Comparison of ENCODE assay signal across 15 cellular contexts in the genomic region with DNA sequence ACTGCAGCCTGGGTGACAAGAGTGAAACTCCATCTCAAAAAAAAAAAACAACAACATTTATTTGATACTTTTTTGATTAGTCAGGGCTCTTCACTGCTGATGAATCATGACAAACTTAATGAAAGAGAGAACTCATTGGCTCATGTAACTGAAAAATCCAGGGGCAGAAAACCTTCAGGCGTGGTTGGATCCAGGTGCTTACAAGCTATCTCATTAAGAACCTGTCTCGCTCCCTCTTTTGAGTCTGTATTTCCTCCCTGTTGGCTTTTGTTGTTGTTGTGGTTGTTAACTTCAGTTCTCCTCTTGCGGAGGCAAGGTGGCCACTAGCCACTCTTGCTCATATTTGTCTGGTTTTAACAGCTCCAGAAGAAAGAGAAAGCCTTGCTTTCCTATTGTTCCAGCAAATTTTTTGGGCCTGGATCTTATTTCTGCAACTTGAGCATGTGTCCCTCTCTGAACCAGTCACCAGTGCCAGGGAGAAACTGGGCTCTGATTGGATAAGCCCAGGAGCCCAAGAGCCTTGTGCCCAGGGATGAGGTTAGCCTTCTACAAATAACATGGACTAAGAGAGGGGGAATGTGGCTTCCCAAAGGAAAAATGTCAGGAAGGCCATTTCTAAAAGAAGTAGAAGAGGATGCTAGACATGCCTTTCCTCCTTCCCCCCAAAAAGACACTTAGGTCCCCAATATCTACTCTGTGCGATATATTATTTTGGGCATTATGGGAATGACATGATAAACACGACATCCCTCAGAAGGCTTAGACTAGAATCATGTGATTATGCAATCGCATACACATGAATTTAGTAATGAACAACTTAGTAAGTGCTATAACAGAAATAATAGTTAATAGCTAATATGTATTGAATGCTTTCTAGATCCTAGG.
DNase-seq lines count a peak whose midpoint lies in the region; ATAC-seq, FAIRE-seq and TF ChIP-seq lines count a peak whose summit lies in the region.
"Had no signal": no experiment of that assay in that cellular context is flagged by ENCODE, and none has a peak within 500 bp of the region (broad histone marks: within the 10 kb centered on the region; RNA-seq: fewer than 3 reads in every experiment).

No MANE protein-coding gene starts in this region.

- H3K79me1 ChIP-seq in trophoblast cell (ENCODE audit: low read length): peaks cover 19% of the 10 kb centered on the region

- no peak overlapping the region for H2AK5ac ChIP-seq in trophoblast cell (ENCODE audit: low read length)

- H4K12ac ChIP-seq in trophoblast cell (ENCODE audit: low read depth, low read length): no peak overlapping the region

- no TSS peak for BruUV-seq in Panc1 (replicated peaks; lab: Mats Ljungman, UMichigan)

- H4K8ac ChIP-seq in trophoblast cell (ENCODE audit: low read depth, low read length): no peak overlapping the region

- H3K27me3 ChIP-seq in Panc1 (ENCODE audit: control insufficient read depth, insufficient read depth, low read length): no peaks in the 10 kb centered on the region
- H3K27me3 ChIP-seq in gastroesophageal sphincter: no peaks in the 10 kb centered on the region
- H3K27me3 ChIP-seq in trophoblast cell (ENCODE audit: insufficient read depth, low read length): no peaks in the 10 kb centered on the region
- H3K27me3 ChIP-seq: breast epithelium, right lobe of liver had no signal

- no peak overlapping the region for H2BK5ac ChIP-seq in trophoblast cell (ENCODE audit: low read depth, low read length, poor library complexity)

- no peak overlapping the region for H3K14ac ChIP-seq in trophoblast cell (ENCODE audit: low read length)

- no peak for FAIRE-seq in A549 (lab: Jason Lieb, UNC)

- no peak for TF ChIP-seq RAD21 in A549 (conservative IDR thresholded peaks at IDR 0.05 in 1 of 2, IDR thresholded peaks at IDR 0.05 in 1 of 2)

- peaks cover 6% of the 10 kb centered on the region for H3K79me2 ChIP-seq in trophoblast cell (ENCODE audit: control insufficient read depth, insufficient read depth, low read length, poor library complexity)

- H3K9ac ChIP-seq in trophoblast cell (ENCODE audit: low read length): no peak overlapping the region

- TF ChIP-seq POLR2A in A549 (IDR thresholded peaks at IDR 0.05; ENCODE audit: low read length) (no peak), gastroesophageal sphincter (IDR thresholded peaks at IDR 0.05) (no peak)

- no peak for DNase-seq in A549 (ENCODE audit: low read depth in 1 of 2, low spot score in 1 of 2)
- DNase-seq in Panc1 (ENCODE audit: low read depth, low spot score): no peak
- peak; percentile 11 to 50 for DNase-seq in trophoblast cell
- no peak for DNase-seq in NCI-H2227 treated with DMSO at 0.1 percent for 48 hours (lab: John Stamatoyannopoulos, UW)
- no peak for DNase-seq in NCI-H69 (lab: John Stamatoyannopoulos, UW)
- DNase-seq in NCI-H2081 treated with DMSO at 0.1 percent for 48 hours (lab: John Stamatoyannopoulos, UW): no peak
- no peak for DNase-seq in effector CD4-positive, alpha-beta T cell
- DNase-seq: activated CD8-positive, alpha-beta T cell treated with anti-CD3 and anti-CD28 coated beads for 36 hours; Calu3; nephron progenitor cell; NK-92 treated with Interleukin-12 subunit alpha and Interleukin-12 subunit beta, amount 100 ng/mL, for 24 hours; right lobe of liver had no signal

- in situ Hi-C loops in Panc1 (cut with HindIII; ENCODE audit: low pct_unique_long_range_greater_than_20kb, low sequenced_read_pairs): no loop called here

- H3K36me3 ChIP-seq in Panc1 (ENCODE audit: control insufficient read depth, insufficient read depth, low read length): no peaks in the 10 kb centered on the region
- no peaks in the 10 kb centered on the region for H3K36me3 ChIP-seq in gastroesophageal sphincter
- H3K36me3 ChIP-seq in trophoblast cell (ENCODE audit: control insufficient read depth in 1 of 2, insufficient read depth in 2 of 2, low read length in 2 of 2): no peaks in the 10 kb centered on the region
- H3K36me3 ChIP-seq: breast epithelium, HAP-1, right lobe of liver had no signal

- no peak overlapping the region for H3K23ac ChIP-seq in trophoblast cell (ENCODE audit: low read length)

- TF ChIP-seq EP300 in A549 (IDR thresholded peaks at IDR 0.05) (no peak), gastroesophageal sphincter (IDR thresholded peaks at IDR 0.05) (no peak)

- no peaks in the 10 kb centered on the region for H3K9me3 ChIP-seq in A549
- no peaks in the 10 kb centered on the region for H3K9me3 ChIP-seq in Panc1 (ENCODE audit: control insufficient read depth, insufficient read depth, low read depth, low read length)
- no peaks in the 10 kb centered on the region for H3K9me3 ChIP-seq in gastroesophageal sphincter
- no peaks in the 10 kb centered on the region for H3K9me3 ChIP-seq in trophoblast cell (ENCODE audit: insufficient read depth, low read depth, low read length)
- H3K9me3 ChIP-seq: breast epithelium, HAP-1, right lobe of liver had no signal

- H3K18ac ChIP-seq in trophoblast cell (ENCODE audit: low read length): no peak overlapping the region

- H2AFZ ChIP-seq in trophoblast cell (ENCODE audit: insufficient read depth, low read length, poor library complexity): no peak overlapping the region

- H2BK120ac ChIP-seq in trophoblast cell (ENCODE audit: insufficient read depth, low read length, poor library complexity): no peak overlapping the region

- H3K4me2 ChIP-seq in A549 (no peak overlapping the region), trophoblast cell (ENCODE audit: low read length) (no peak overlapping the region)

- no peak overlapping the region for H2BK12ac ChIP-seq in trophoblast cell (ENCODE audit: low read length)

- no peak for TF ChIP-seq CTCF in A549 (IDR thresholded peaks at IDR 0.05)
- no peak for TF ChIP-seq CTCF in Panc1 (IDR thresholded peaks at IDR 0.05)
- no peak for TF ChIP-seq CTCF in gastroesophageal sphincter (IDR thresholded peaks at IDR 0.05)

- CTCF ChIA-PET in A549 (lab: Yijun Ruan, JAX): no interaction called here
- CTCF ChIA-PET in Panc1 (lab: Charles Lee): no interaction called here

- POLR2A ChIA-PET in A549 (lab: Yijun Ruan, JAX): no interaction called here
- POLR2A ChIA-PET in Panc1 (lab: Charles Lee): no interaction called here

- H3K4me3 ChIP-seq in A549: no peak overlapping the region
- H3K4me3 ChIP-seq in Panc1 (ENCODE audit: low read depth in 2 of 2, low read length in 2 of 2): no peak overlapping the region
- no peak overlapping the region for H3K4me3 ChIP-seq in gastroesophageal sphincter
- no peak overlapping the region for H3K4me3 ChIP-seq in trophoblast cell (ENCODE audit: low read depth, low read length)
- H3K4me3 ChIP-seq: HAP-1, right lobe of liver had no signal

- H3K4ac ChIP-seq in trophoblast cell (ENCODE audit: low read depth, low read length): no peak overlapping the region

- H3K4me1 ChIP-seq in A549 (peaks cover 32% of the 10 kb centered on the region), Panc1 (ENCODE audit: control insufficient read depth, insufficient read depth, low read length) (peaks cover 56% of the 10 kb centered on the region), gastroesophageal sphincter (peaks cover 2 to 56% (median 32%) of the 10 kb centered on the region in 3 donors), trophoblast cell (ENCODE audit: control insufficient read depth in 1 of 2, insufficient read depth in 2 of 2, low read length in 2 of 2) (peaks cover 30 to 40% of the 10 kb centered on the region in 2 experiments)

- whole genome bisulfite sequencing in A549 (ENCODE audit: missing lambda C conversion rate): 94% methylated on average over 6 of the region's 6 CpGs
- 76 to 98% methylated on average over 5 to 6 of the region's 6 CpGs for WGBS in gastroesophageal sphincter (ENCODE audit: low coverage in 1 of 2), 2 donors
- no CpG with 5 or more reads among the region's 6 CpGs for WGBS in trophoblast cell (ENCODE audit: extremely low coverage, insufficient coverage, insufficient read length)

- intact Hi-C loops in Panc1 (cut with micrococcal nuclease; ENCODE audit: unreplicated experiment): loop anchor here (10.0 kb wide), 1 partner anchor 168 kb away; no protein-coding TSS in a partner anchor

- ATAC-seq in A549 (no peak), Panc1 (no peak), gastroesophageal sphincter (no peak)
- ATAC-seq: activated CD8-positive, alpha-beta T cell treated with anti-CD3 and anti-CD28 coated beads for 36 hours had no signal

- no peak overlapping the region for H4K91ac ChIP-seq in trophoblast cell (ENCODE audit: low read depth, low read length)

- H3K27ac ChIP-seq in A549 (no peak overlapping the region), Panc1 (ENCODE audit: low read length) (peak overlapping the region; percentile 99), gastroesophageal sphincter (peak overlapping the region in 3 of 4 donors; percentile 64 to 72 (median 66)), trophoblast cell (ENCODE audit: low read depth, low read length) (no peak overlapping the region)
- H3K27ac ChIP-seq: right lobe of liver had no signal

TF ChIP-seq in A549, 52 proteins besides CTCF, POLR2A, EP300 and RAD21:
- TF ChIP-seq CHD2 (IDR thresholded peaks at IDR 0.05; ENCODE audit: low read length, partially characterized antibody) (no peak), MAZ (IDR thresholded peaks at IDR 0.05; ENCODE audit: borderline replicate concordance, low read depth, low read length) (no peak), CEBPB (IDR thresholded peaks at IDR 0.05) (peak; percentile 19 to 51; a peak in 2 of 4 replicates), PHF8 (IDR thresholded peaks at IDR 0.05; ENCODE audit: borderline replicate concordance, low read depth) (no peak), TP53 (CRISPR knock-in tag; IDR thresholded peaks at IDR 0.05) (no peak), RFX5 (IDR thresholded peaks at IDR 0.05) (no peak), ATOH8 (CRISPR knock-in tag; IDR thresholded peaks at IDR 0.05; ENCODE audit: low read depth) (no peak)

Comparison
In these comparisons a context has a peak if more than half of its experiments do, and no peak if none do; other contexts are left out.
1. DNase-seq: peak in trophoblast cell (2 of 2); none in A549 (0 of 2), Panc1 (single experiment), NCI-H2227 treated with DMSO at 0.1 percent for 48 hours (single experiment), NCI-H69 (single experiment), NCI-H2081 treated with DMSO at 0.1 percent for 48 hours (single experiment) and effector CD4-positive, alpha-beta T cell (single experiment).
2. H3K27ac ChIP-seq: peak in Panc1 (single experiment) and gastroesophageal sphincter (3 of 4); none in A549 (0 of 2) and trophoblast cell (single experiment).